In the genomic region with DNA sequence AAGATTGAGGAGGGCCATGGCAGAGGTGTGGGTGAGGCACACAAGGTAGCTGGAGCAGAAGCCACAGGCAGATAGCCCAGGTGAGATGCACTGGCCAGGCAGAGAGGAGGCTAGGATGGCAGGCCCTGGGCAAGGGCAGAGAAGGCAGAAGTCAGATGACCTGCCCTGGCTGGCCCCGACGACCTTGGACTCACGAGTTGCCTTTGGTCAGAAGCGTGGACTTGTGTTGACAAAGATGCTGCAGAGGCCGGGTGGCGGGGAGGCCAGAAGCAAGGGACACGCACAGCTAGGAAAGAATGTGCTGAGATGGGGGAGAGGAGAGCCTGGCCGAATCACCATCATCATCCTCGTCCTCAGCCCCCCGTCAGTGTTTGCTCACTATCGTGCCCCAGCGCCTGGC, we compare ENCODE assay signal across 5 cellular contexts.
"Had no signal": no experiment of that assay in that cellular context is flagged by ENCODE, and none has a peak within 500 bp of the region (broad histone marks: within the 10 kb centered on the region; RNA-seq: fewer than 3 reads in every experiment).

No MANE protein-coding gene starts in this region.

- H3K4me3 ChIP-seq: GM23338 had no signal

- H3K36me3 Mint-ChIP-seq: IgD-negative memory B cell had no signal

- H3K4me2 ChIP-seq: GM23338 had no signal

- FAIRE-seq: HTR-8/SVneo had no signal

- ATAC-seq: GM23338 had no signal

- H3K27ac Mint-ChIP-seq: GM23338, IgD-negative memory B cell had no signal

- H3K9me3 Mint-ChIP-seq: GM23338, IgD-negative memory B cell had no signal

- DNase-seq: H7, HCEC 1CT had no signal

- H2AFZ ChIP-seq: GM23338 had no signal

- H3K4me3 Mint-ChIP-seq: GM23338, IgD-negative memory B cell had no signal
